ENCODE assay signal across 1 cellular context in genomic region chr12:40216516-40217288, GRCh38.
TF ChIP-seq lines count a peak whose summit lies in the region.

No MANE protein-coding gene starts in this region.

TF ChIP-seq in IMR-90, 13 proteins besides CTCF, POLR2A, EP300 and RAD21 (continued from another document):
- no peak for TF ChIP-seq MAZ (IDR thresholded peaks at IDR 0.05; ENCODE audit: borderline replicate concordance, low read depth, low read length)
- no peak for TF ChIP-seq CEBPB (IDR thresholded peaks at IDR 0.05; ENCODE audit: low read depth, low read length)
TF ChIP-seq in IMR-90: peak in this region for 0.
